ENCODE assay signal across 12 cellular contexts in the genomic region with DNA sequence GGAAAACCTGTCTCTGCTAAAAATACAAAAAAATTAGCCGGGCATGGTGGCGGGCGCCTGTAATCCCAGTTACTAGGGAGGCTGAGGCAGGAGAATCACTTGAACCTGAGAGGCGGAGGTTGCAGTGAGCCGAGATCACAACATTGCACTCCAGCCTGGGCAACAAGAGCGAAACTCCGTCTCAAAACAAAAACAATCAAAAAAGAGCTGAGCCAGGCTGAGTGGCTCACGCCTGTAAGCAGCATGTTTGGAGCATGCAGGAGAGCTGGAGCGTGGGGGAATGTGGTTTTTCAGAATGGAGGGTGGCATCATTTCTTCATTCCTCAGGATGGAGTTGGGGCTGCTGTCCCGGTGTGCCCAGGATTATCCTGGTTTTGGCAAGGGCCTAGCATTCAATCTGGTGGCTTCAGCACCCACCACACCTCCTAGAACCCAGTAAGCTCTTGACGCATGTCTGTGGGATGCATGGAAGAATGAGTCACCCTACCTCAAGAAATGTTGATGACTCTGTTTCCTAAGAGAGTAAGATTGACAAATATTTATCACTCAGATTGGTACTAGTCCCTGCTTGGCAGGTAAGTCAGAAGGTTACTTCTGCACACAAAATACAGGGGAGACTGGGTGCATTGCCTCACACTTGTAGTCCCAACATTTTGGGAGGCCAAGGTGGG.
DNase-seq lines count a peak whose midpoint lies in the region; ATAC-seq and TF ChIP-seq lines count a peak whose summit lies in the region.
"Had no signal": no experiment of that assay in that cellular context is flagged by ENCODE, and none has a peak within 500 bp of the region (broad histone marks: within the 10 kb centered on the region; RNA-seq: fewer than 3 reads in every experiment).

No MANE protein-coding gene starts in this region.

- POLR2A ChIA-PET in SK-N-SH (lab: Yijun Ruan, JAX) = no interaction called here

- no peaks in the 10 kb centered on the region for H3K79me2 ChIP-seq in GM23248 (ENCODE audit: insufficient read depth)
- no peaks in the 10 kb centered on the region for H3K79me2 ChIP-seq in SK-N-SH (ENCODE audit: insufficient read depth)

- H3K9me2 ChIP-seq in GM23248 (ENCODE audit: insufficient read depth) (no peaks in the 10 kb centered on the region), SK-N-SH (no peaks in the 10 kb centered on the region)

- peaks cover 11% of the 10 kb centered on the region; the same call in 1 of the 2 replicates for H3K4me1 ChIP-seq in GM23248 (ENCODE audit: insufficient read depth)
- H3K4me1 ChIP-seq in SK-N-SH (ENCODE audit: control insufficient read depth in 1 of 2, insufficient read depth in 2 of 2, low read depth in 1 of 2, low read length in 1 of 2) = no peaks in the 10 kb centered on the region

- no peaks in the 10 kb centered on the region for H3K36me3 ChIP-seq in GM23248 (ENCODE audit: low read depth)
- H3K36me3 ChIP-seq in SK-N-SH (replicated peaks in 1 of 2; ENCODE audit: control insufficient read depth in 1 of 2, insufficient read depth in 2 of 2, low read length in 1 of 2) = no peaks in the 10 kb centered on the region

- TF ChIP-seq CTCF in SK-N-SH (IDR thresholded peaks at IDR 0.05) = no peak

- no peaks in the 10 kb centered on the region for H3F3A ChIP-seq in GM23248 (ENCODE audit: insufficient read depth)
- H3F3A ChIP-seq in SK-N-SH (replicated peaks; ENCODE audit: insufficient read depth) = no peaks in the 10 kb centered on the region

- no peak for TF ChIP-seq RAD21 in SK-N-SH (IDR thresholded peaks at IDR 0.05; ENCODE audit: low read length)

- WGBS in GM23248 (ENCODE audit: low coverage in 1 of 2, low lambda C conversion rate in 2 of 2, missing lambda C conversion rate in 2 of 2), 2 experiments = 68% methylated on average over 10 to 11 of the region's 11 CpGs
- WGBS in SK-N-SH (ENCODE audit: low lambda C conversion rate) = 87% methylated on average over 11 of the region's 11 CpGs

- no peak for TF ChIP-seq EP300 in SK-N-SH (IDR thresholded peaks at IDR 0.05; ENCODE audit: borderline replicate concordance in 1 of 2, low read depth in 1 of 2, low read length in 1 of 2)

- H2AFZ ChIP-seq in GM23248 (no peak overlapping the region), SK-N-SH (ENCODE audit: low read depth) (no peak overlapping the region)

- in situ Hi-C loops in ACHN (cut with HindIII; ENCODE audit: low pct_ligation_motif_present, low pct_unique_long_range_greater_than_20kb, low sequenced_read_pairs) = no loop called here
- in situ Hi-C loops in GM23248 (cut with MboI) = no loop called here

- no peaks in the 10 kb centered on the region for H4K20me1 ChIP-seq in GM23248 (ENCODE audit: insufficient read depth)
- H4K20me1 ChIP-seq in SK-N-SH (ENCODE audit: insufficient read depth) = no peaks in the 10 kb centered on the region

- CTCF ChIA-PET in SK-N-SH (lab: Yijun Ruan, JAX) = no interaction called here

- H3K4me2 ChIP-seq in GM23248 (ENCODE audit: unreplicated experiment) (no peak overlapping the region), SK-N-SH (no peak overlapping the region)

- H3K27me3 ChIP-seq in GM23248 (replicated peaks; ENCODE audit: insufficient read depth) (no peaks in the 10 kb centered on the region; the same call in 1 of the 2 replicates), SK-N-SH (ENCODE audit: insufficient read depth) (no peaks in the 10 kb centered on the region)

- no peaks in the 10 kb centered on the region for H3K9me3 ChIP-seq in GM23248 (ENCODE audit: low read depth)
- no peaks in the 10 kb centered on the region for H3K9me3 ChIP-seq in SK-N-SH

- H3K9ac ChIP-seq in GM23248 = no peak overlapping the region
- no peak overlapping the region for H3K9ac ChIP-seq in SK-N-SH

- no peak overlapping the region for H3K4me3 ChIP-seq in GM23248
- no peak overlapping the region for H3K4me3 ChIP-seq in SK-N-SH (ENCODE audit: low read depth in 2 of 2, low read length in 1 of 2)

- DNase-seq in ACHN (peak; percentile 68), GM23248 (peak; percentile 81), SK-N-SH (no peak), fibroblast of peridontal ligament (ENCODE audit: extremely low read depth) (peak; percentile 12), inferior parietal cortex (ENCODE audit: extremely low spot score) (no peak), retina (no peak)
- DNase-seq: activated B cell treated with CpG ODN at 0.5 μM for 24 hours; stimulated activated CD4-positive, alpha-beta T cell treated with anti-CD3 and anti-CD28 coated beads, Interleukin-12 subunit alpha, Interleukin-12 subunit beta, amount 100 ng/mL, for 4 hours; stimulated activated CD8-positive, alpha-beta memory T cell treated with anti-CD3 and anti-CD28 coated beads, Interleukin-4, amount 100 ng/mL, for 48 hours had no signal

- H3K27ac ChIP-seq in GM23248 = no peak overlapping the region
- no peak overlapping the region for H3K27ac ChIP-seq in SK-N-SH (ENCODE audit: low read depth in 2 of 2, low read length in 1 of 2)

- ATAC-seq in GM19035 (IDR thresholded peaks at IDR 0.05; ENCODE audit: unreplicated experiment) (no peak), HG03565 (IDR thresholded peaks at IDR 0.05; ENCODE audit: unreplicated experiment) (no peak)
- ATAC-seq: naive thymus-derived CD4-positive, alpha-beta T cell had no signal

TF ChIP-seq in SK-N-SH, 30 proteins besides CTCF, POLR2A, EP300 and RAD21:
- no peak for TF ChIP-seq GABPA (IDR thresholded peaks at IDR 0.05; ENCODE audit: low read depth)
- no peak for TF ChIP-seq FOXM1 (IDR thresholded peaks at IDR 0.05; ENCODE audit: low read depth)
- TF ChIP-seq, protein P1, sequence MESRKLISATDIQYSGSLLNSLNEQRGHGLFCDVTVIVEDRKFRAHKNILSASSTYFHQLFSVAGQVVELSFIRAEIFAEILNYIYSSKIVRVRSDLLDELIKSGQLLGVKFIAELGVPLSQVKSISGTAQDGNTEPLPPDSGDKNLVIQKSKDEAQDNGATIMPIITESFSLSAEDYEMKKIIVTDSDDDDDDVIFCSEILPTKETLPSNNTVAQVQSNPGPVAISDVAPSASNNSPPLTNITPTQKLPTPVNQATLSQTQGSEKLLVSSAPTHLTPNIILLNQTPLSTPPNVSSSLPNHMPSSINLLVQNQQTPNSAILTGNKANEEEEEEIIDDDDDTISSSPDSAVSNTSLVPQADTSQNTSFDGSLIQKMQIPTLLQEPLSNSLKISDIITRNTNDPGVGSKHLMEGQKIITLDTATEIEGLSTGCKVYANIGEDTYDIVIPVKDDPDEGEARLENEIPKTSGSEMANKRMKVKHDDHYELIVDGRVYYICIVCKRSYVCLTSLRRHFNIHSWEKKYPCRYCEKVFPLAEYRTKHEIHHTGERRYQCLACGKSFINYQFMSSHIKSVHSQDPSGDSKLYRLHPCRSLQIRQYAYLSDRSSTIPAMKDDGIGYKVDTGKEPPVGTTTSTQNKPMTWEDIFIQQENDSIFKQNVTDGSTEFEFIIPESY (IDR thresholded peaks at IDR 0.05; ENCODE audit: borderline replicate concordance, low read depth) = no peak
- TF ChIP-seq, protein P2, sequence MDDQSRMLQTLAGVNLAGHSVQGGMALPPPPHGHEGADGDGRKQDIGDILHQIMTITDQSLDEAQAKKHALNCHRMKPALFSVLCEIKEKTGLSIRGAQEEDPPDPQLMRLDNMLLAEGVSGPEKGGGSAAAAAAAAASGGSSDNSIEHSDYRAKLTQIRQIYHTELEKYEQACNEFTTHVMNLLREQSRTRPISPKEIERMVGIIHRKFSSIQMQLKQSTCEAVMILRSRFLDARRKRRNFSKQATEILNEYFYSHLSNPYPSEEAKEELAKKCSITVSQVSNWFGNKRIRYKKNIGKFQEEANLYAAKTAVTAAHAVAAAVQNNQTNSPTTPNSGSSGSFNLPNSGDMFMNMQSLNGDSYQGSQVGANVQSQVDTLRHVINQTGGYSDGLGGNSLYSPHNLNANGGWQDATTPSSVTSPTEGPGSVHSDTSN (IDR thresholded peaks at IDR 0.05) = peak; percentile 73
- TF ChIP-seq ELF1 (IDR thresholded peaks at IDR 0.05) = no peak
- TF ChIP-seq FOSL2 (IDR thresholded peaks at IDR 0.05; ENCODE audit: borderline replicate concordance, low read depth) = peak; percentile 73; the same call in 1 of the 2 replicates
- TF ChIP-seq JUND (IDR thresholded peaks at IDR 0.05) = peak; percentile 45
- no peak for TF ChIP-seq EZH2phosphoT487 (IDR thresholded peaks at IDR 0.05; ENCODE audit: borderline replicate concordance, low read depth)
- TF ChIP-seq TCF12 (IDR thresholded peaks at IDR 0.05) = peak; percentile 24; the same call in 1 of the 2 replicates
- no peak for TF ChIP-seq TEAD4 (IDR thresholded peaks at IDR 0.05; ENCODE audit: borderline replicate concordance, insufficient read depth)
- TF ChIP-seq GATA2 (CRISPR knock-in tag; IDR thresholded peaks at IDR 0.05) = no peak
- TF ChIP-seq RFX5 (IDR thresholded peaks at IDR 0.05; ENCODE audit: low read length) = no peak

Comparison
In these comparisons a context has a peak if more than half of its experiments do, and no peak if none do; other contexts are left out.
1. DNase-seq: peak in ACHN (single experiment), GM23248 (single experiment) and fibroblast of peridontal ligament (single experiment); none in SK-N-SH (single experiment), inferior parietal cortex (single experiment) and retina (single experiment).